Comparison of ENCODE assay signal across 3 cellular contexts in the genomic region with DNA sequence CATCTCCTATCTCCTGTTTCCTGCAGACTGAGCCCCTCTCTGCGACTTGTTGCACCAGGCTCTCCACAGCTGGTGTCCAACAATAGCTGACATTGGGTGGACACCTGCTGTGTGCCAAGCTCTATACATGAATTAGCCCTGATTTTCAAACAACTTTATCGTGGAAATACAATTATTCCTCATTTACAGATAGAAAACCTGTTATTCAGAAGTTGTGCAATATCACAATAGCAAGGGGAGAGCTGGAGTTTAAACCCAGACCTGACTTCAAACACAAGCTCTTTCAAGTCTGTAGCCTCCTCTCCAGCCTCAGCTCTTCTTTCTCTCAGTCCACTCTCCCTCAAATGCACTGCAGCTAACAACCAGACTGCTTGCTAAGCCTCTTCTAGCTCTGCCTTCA.
TF ChIP-seq lines count a peak whose summit lies in the region.

No MANE protein-coding gene starts in this region.

TF ChIP-seq in HEK293, 187 proteins besides CTCF, POLR2A, EP300 and RAD21:
- TF ChIP-seq ZNF560 (tag by site-specific recombination; IDR thresholded peaks at IDR 0.05; ENCODE audit: borderline replicate concordance) (no peak), SCRT2 (tag by site-specific recombination; IDR thresholded peaks at IDR 0.05) (no peak), ZIC2 (tag by site-specific recombination; IDR thresholded peaks at IDR 0.05) (peak; percentile 53)

TF ChIP-seq in IMR-90, 13 proteins besides CTCF, POLR2A, EP300 and RAD21:
- TF ChIP-seq CEBPB (IDR thresholded peaks at IDR 0.05; ENCODE audit: low read depth, low read length) (peak; percentile 63), SMC3 (IDR thresholded peaks at IDR 0.05; ENCODE audit: low read depth, low read length) (no peak)

TF ChIP-seq in H1, 55 proteins besides CTCF, POLR2A, EP300 and RAD21:
- TF ChIP-seq MAFK (IDR thresholded peaks at IDR 0.05; ENCODE audit: low read depth, low read length) (no peak), CEBPB (IDR thresholded peaks at IDR 0.05; ENCODE audit: low read depth, low read length) (0 out of 2 replicates have a peak, but pooled peaks have one; percentile 35), SAP30 (IDR thresholded peaks at IDR 0.05; ENCODE audit: insufficient read depth, insufficient replicate concordance, low read length) (no peak)
